In the genomic region with DNA sequence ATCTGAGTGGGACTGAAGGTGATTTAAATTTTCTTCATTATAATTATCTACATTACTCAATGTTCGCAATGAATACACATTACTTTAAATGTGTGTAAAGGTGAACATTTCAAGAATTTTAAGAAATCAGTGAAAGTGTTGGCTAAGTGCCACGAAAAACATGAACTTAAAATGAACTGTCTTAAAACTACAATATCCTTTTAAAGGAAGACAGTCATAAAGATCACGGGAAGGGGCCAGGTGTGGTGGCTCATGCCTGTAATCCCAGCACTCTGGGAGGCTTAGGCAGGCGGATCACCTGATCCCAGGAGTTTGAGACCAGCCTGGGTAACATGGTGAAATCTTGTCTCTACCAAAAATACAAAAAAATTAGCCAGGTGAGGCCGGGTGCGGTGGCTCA, we compare ENCODE assay signal across 2 cellular contexts.
A peak's percentile ranks its signal among the peaks of the same experiment; 100 is the strongest.
TF ChIP-seq lines count a peak whose summit lies in the region.

No MANE protein-coding gene starts in this region.

TF ChIP-seq in A549, 52 proteins besides CTCF, POLR2A, EP300 and RAD21 (continued from another document):
- TF ChIP-seq, protein P1, sequence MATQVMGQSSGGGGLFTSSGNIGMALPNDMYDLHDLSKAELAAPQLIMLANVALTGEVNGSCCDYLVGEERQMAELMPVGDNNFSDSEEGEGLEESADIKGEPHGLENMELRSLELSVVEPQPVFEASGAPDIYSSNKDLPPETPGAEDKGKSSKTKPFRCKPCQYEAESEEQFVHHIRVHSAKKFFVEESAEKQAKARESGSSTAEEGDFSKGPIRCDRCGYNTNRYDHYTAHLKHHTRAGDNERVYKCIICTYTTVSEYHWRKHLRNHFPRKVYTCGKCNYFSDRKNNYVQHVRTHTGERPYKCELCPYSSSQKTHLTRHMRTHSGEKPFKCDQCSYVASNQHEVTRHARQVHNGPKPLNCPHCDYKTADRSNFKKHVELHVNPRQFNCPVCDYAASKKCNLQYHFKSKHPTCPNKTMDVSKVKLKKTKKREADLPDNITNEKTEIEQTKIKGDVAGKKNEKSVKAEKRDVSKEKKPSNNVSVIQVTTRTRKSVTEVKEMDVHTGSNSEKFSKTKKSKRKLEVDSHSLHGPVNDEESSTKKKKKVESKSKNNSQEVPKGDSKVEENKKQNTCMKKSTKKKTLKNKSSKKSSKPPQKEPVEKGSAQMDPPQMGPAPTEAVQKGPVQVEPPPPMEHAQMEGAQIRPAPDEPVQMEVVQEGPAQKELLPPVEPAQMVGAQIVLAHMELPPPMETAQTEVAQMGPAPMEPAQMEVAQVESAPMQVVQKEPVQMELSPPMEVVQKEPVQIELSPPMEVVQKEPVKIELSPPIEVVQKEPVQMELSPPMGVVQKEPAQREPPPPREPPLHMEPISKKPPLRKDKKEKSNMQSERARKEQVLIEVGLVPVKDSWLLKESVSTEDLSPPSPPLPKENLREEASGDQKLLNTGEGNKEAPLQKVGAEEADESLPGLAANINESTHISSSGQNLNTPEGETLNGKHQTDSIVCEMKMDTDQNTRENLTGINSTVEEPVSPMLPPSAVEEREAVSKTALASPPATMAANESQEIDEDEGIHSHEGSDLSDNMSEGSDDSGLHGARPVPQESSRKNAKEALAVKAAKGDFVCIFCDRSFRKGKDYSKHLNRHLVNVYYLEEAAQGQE (IDR thresholded peaks at IDR 0.05) = no peak

TF ChIP-seq in HEK293, 187 proteins besides CTCF, POLR2A, EP300 and RAD21 (continued from another document):
- TF ChIP-seq KLF17 (tag by site-specific recombination; IDR thresholded peaks at IDR 0.05) = no peak
- no peak for TF ChIP-seq ZNF785 (tag by site-specific recombination; IDR thresholded peaks at IDR 0.05)
- TF ChIP-seq, protein P2, sequence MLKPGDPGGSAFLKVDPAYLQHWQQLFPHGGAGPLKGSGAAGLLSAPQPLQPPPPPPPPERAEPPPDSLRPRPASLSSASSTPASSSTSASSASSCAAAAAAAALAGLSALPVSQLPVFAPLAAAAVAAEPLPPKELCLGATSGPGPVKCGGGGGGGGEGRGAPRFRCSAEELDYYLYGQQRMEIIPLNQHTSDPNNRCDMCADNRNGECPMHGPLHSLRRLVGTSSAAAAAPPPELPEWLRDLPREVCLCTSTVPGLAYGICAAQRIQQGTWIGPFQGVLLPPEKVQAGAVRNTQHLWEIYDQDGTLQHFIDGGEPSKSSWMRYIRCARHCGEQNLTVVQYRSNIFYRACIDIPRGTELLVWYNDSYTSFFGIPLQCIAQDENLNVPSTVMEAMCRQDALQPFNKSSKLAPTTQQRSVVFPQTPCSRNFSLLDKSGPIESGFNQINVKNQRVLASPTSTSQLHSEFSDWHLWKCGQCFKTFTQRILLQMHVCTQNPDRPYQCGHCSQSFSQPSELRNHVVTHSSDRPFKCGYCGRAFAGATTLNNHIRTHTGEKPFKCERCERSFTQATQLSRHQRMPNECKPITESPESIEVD (tag by site-specific recombination; IDR thresholded peaks at IDR 0.05) = 0 out of 2 replicates have a peak, but pooled peaks have one; percentile 9
- no peak for TF ChIP-seq ZNF544 (tag by site-specific recombination; IDR thresholded peaks at IDR 0.05)
- TF ChIP-seq ZNF654 (tag by site-specific recombination; IDR thresholded peaks at IDR 0.05; ENCODE audit: low read depth) = no peak
- no peak for TF ChIP-seq ZNF266 (tag by site-specific recombination; IDR thresholded peaks at IDR 0.05; ENCODE audit: low read depth)
- no peak for TF ChIP-seq ZNF148 (tag by site-specific recombination; IDR thresholded peaks at IDR 0.05; ENCODE audit: borderline replicate concordance)
- TF ChIP-seq ZNF404 (tag by site-specific recombination; IDR thresholded peaks at IDR 0.05) = no peak
- peak; percentile 47 for TF ChIP-seq GLIS1 (tag by site-specific recombination; IDR thresholded peaks at IDR 0.05)
- TF ChIP-seq ZSCAN30 (tag by site-specific recombination; IDR thresholded peaks at IDR 0.05) = no peak
- no peak for TF ChIP-seq ZSCAN16 (tag by site-specific recombination; IDR thresholded peaks at IDR 0.05)
- TF ChIP-seq ZNF629 (tag by site-specific recombination; IDR thresholded peaks at IDR 0.05) = no peak
- TF ChIP-seq GFI1B (tag by site-specific recombination; IDR thresholded peaks at IDR 0.05) = no peak
- no peak for TF ChIP-seq ZNF23 (tag by site-specific recombination; IDR thresholded peaks at IDR 0.05; ENCODE audit: borderline replicate concordance)
- TF ChIP-seq ZEB2 (tag by site-specific recombination; IDR thresholded peaks at IDR 0.05) = no peak
- no peak for TF ChIP-seq ZNF701 (tag by site-specific recombination; IDR thresholded peaks at IDR 0.05)
- no peak for TF ChIP-seq ZNF48 (tag by site-specific recombination; IDR thresholded peaks at IDR 0.05)
- TF ChIP-seq ZNF341 (tag by site-specific recombination; IDR thresholded peaks at IDR 0.05; ENCODE audit: low read depth) = no peak
- no peak for TF ChIP-seq OSR2 (tag by site-specific recombination; IDR thresholded peaks at IDR 0.05)
- TF ChIP-seq, protein P3, sequence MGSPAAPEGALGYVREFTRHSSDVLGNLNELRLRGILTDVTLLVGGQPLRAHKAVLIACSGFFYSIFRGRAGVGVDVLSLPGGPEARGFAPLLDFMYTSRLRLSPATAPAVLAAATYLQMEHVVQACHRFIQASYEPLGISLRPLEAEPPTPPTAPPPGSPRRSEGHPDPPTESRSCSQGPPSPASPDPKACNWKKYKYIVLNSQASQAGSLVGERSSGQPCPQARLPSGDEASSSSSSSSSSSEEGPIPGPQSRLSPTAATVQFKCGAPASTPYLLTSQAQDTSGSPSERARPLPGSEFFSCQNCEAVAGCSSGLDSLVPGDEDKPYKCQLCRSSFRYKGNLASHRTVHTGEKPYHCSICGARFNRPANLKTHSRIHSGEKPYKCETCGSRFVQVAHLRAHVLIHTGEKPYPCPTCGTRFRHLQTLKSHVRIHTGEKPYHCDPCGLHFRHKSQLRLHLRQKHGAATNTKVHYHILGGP (tag by site-specific recombination; IDR thresholded peaks at IDR 0.05) = peak; percentile 39; the same call in 1 of the 2 replicates
- TF ChIP-seq SALL2 (tag by site-specific recombination; IDR thresholded peaks at IDR 0.05; ENCODE audit: borderline replicate concordance) = no peak
- no peak for TF ChIP-seq ZNF473 (tag by site-specific recombination; IDR thresholded peaks at IDR 0.05)
